34 cellular contexts compared by ENCODE assay signal in genomic region chr7:139456511-139456910, GRCh38. TPM values are rescaled to one million over a fixed set of nuclear protein-coding genes. Genes with fewer than 3 reads are reported as not detected.
"Had no signal": no experiment of that assay in that cellular context is flagged by ENCODE, and none has a peak within 500 bp of the region (broad histone marks: within the 10 kb centered on the region; RNA-seq: fewer than 3 reads in every experiment).

No MANE protein-coding gene starts in this region.

- H3K4me3 ChIP-seq: esophagus squamous epithelium, heart right ventricle, lower lobe of right lung, neural progenitor cell, prostate gland, right atrium auricular region, sigmoid colon, skin epidermis, spleen, testis, tibial artery, upper lobe of left lung had no signal

- H3K9me3 ChIP-seq: esophagus squamous epithelium, heart right ventricle, lower lobe of right lung, prostate gland, right atrium auricular region, sigmoid colon, spleen, testis, tibial artery, upper lobe of left lung had no signal

- H3K4me2 ChIP-seq: neural progenitor cell had no signal

- H3K4me1 ChIP-seq: lower lobe of right lung, prostate gland, right atrium auricular region, sigmoid colon, spleen, testis, upper lobe of left lung had no signal

- H3K4me3 Mint-ChIP-seq: effector memory CD8-positive, alpha-beta T cell; memory B cell; naive thymus-derived CD4-positive, alpha-beta T cell; nephron; neural progenitor cell; stimulated activated memory B cell treated with anti-CD40 and anti-IgM and Interleukin-4, amounts not matched to agents 10 μg/mL and 1 μg/mL and 100 μg/mL, for 72 hours had no signal

- H3K27ac ChIP-seq: esophagus squamous epithelium, heart right ventricle, lower lobe of right lung, neural progenitor cell, prostate gland, right atrium auricular region, sigmoid colon, spleen, testis, tibial artery, upper lobe of left lung had no signal

- H3K27me3 Mint-ChIP-seq: effector memory CD8-positive, alpha-beta T cell; memory B cell; naive thymus-derived CD4-positive, alpha-beta T cell; stimulated activated memory B cell treated with anti-CD40 and anti-IgM and Interleukin-4, amounts not matched to agents 10 μg/mL and 1 μg/mL and 100 μg/mL, for 72 hours had no signal

- DNase-seq: cortex of kidney; effector memory CD8-positive, alpha-beta T cell; esophagus squamous epithelium; foreskin melanocyte; glutamatergic neuron; heart right ventricle; hippocampal formation; kidney glomerular epithelial cell; left colon; left ventricle myocardium superior; lower lobe of right lung; naive thymus-derived CD4-positive, alpha-beta T cell; nucleus accumbens; sigmoid colon; spleen; stimulated activated CD4-positive, alpha-beta T cell treated with anti-CD3 and anti-CD28 coated beads, Interleukin-4, amount 100 ng/mL, for 4 hours; stimulated activated naive CD8-positive, alpha-beta T cell treated with anti-CD3 and anti-CD28 coated beads, Interleukin-15, Interleukin-2, amounts not matched to agents 100 U/mL and 50 U/mL, for 24 hours; substantia nigra; testis; tibial artery; upper lobe of left lung had no signal

- H3K27ac Mint-ChIP-seq: effector memory CD8-positive, alpha-beta T cell; memory B cell; naive thymus-derived CD4-positive, alpha-beta T cell; nephron; neural progenitor cell; stimulated activated memory B cell treated with anti-CD40 and anti-IgM and Interleukin-4, amounts not matched to agents 10 μg/mL and 1 μg/mL and 100 μg/mL, for 72 hours had no signal

- H3K9ac ChIP-seq: neural progenitor cell had no signal

- ATAC-seq: effector memory CD8-positive, alpha-beta T cell; left colon; left ventricle myocardium superior; naive thymus-derived CD4-positive, alpha-beta T cell had no signal

- H3K9me3 Mint-ChIP-seq: effector memory CD8-positive, alpha-beta T cell; memory B cell; naive thymus-derived CD4-positive, alpha-beta T cell; nephron; neural progenitor cell; stimulated activated memory B cell treated with anti-CD40 and anti-IgM and Interleukin-4, amounts not matched to agents 10 μg/mL and 1 μg/mL and 100 μg/mL, for 72 hours had no signal

- H3K36me3 ChIP-seq: heart right ventricle, lower lobe of right lung, neural progenitor cell, prostate gland, right atrium auricular region, sigmoid colon, spleen, tibial artery, upper lobe of left lung had no signal

- H3K36me3 Mint-ChIP-seq: memory B cell; naive thymus-derived CD4-positive, alpha-beta T cell; neural progenitor cell; stimulated activated memory B cell treated with anti-CD40 and anti-IgM and Interleukin-4, amounts not matched to agents 10 μg/mL and 1 μg/mL and 100 μg/mL, for 72 hours had no signal

- H3K27me3 ChIP-seq: esophagus squamous epithelium, heart right ventricle, neural progenitor cell, right atrium auricular region, sigmoid colon, spleen, testis, tibial artery, upper lobe of left lung had no signal

- H2AFZ ChIP-seq: neural progenitor cell had no signal

- FAIRE-seq: endometrium, islet of Langerhans, urothelium cell line had no signal

- H3K4me1 Mint-ChIP-seq: memory B cell; naive thymus-derived CD4-positive, alpha-beta T cell; neural progenitor cell; stimulated activated memory B cell treated with anti-CD40 and anti-IgM and Interleukin-4, amounts not matched to agents 10 μg/mL and 1 μg/mL and 100 μg/mL, for 72 hours had no signal

RNA-seq across cellular contexts. Expression of gene KLRG2, which starts 27.0 kb away (rescaled TPM):
- total RNA-seq: dermis microvascular lymphatic vessel endothelial cell; left ventricle myocardium superior; mononuclear cell; naive thymus-derived CD4-positive, alpha-beta T cell; osteocyte; right atrium auricular region; spleen had no signal
- polyA plus RNA-seq: heart right ventricle; naive thymus-derived CD4-positive, alpha-beta T cell had no signal
